10 cellular contexts compared by ENCODE assay signal in the genomic region with DNA sequence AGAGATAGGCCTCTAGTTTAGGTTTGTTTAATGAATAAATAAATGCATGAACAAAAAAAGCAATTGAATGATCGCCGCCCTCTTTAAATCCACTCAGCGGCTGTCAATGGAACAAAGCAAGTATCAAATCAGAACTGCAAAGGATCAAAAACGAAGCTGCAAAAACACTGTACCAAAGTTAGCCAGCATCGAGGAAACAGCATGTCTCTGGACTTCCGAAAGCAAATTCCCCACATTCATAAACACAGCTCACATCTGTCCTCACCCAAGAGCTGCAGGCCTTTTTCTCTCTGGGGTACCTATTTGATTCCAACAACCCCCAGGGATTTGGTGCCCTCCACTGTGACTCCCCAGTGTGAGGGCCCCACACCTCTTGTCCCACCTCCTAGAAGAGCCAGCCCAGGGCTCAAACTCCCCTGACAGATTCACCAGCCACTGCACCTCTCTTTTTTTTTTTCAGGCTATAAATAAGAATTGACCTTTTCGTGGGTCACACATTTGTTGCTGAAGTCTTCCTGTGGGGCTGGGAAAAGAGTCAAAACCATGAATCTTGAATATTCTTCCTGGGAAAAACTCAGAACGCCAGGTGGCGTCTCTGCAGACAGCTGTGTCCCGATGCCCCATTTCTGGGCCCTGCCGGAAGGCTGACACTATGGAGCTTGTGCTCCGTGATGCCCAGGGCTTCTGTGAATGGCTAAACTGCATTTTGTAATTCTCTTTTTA. TPM values are rescaled to one million over a fixed set of nuclear protein-coding genes. Genes with fewer than 3 reads are reported as not detected.
A peak's percentile ranks its signal among the peaks of the same experiment; 100 is the strongest.
DNase-seq lines count a peak whose midpoint lies in the region; ATAC-seq, FAIRE-seq and TF ChIP-seq lines count a peak whose summit lies in the region.
"Had no signal": no experiment of that assay in that cellular context is flagged by ENCODE, and none has a peak within 500 bp of the region (broad histone marks: within the 10 kb centered on the region; RNA-seq: fewer than 3 reads in every experiment).

No MANE protein-coding gene starts in this region.

- H3K27ac ChIP-seq in HUES6 (ENCODE audit: low read depth, low read length) (no peak overlapping the region), prostate gland (no peak overlapping the region)

- H3K9me3 ChIP-seq in HUES6 (ENCODE audit: control insufficient read depth, insufficient read depth, low read depth, low read length): no peaks in the 10 kb centered on the region
- H3K9me3 ChIP-seq in prostate gland: no peaks in the 10 kb centered on the region

- no peaks in the 10 kb centered on the region for H3K36me3 ChIP-seq in HUES6 (ENCODE audit: control insufficient read depth, insufficient read depth, low read length)
- no peaks in the 10 kb centered on the region for H3K36me3 ChIP-seq in prostate gland

- no peak for TF ChIP-seq POLR2A in prostate gland (IDR thresholded peaks at IDR 0.05)

- intact Hi-C loops in sciatic nerve (cut with DNase I): loop anchor here (1.0 kb wide), 1 partner anchor 49 kb away; no protein-coding TSS in a partner anchor
- intact Hi-C loops in prostate gland (cut with DNase I): loop anchor here (5.0 kb wide), 1 partner anchor 52 kb away; a partner anchor contains a TSS

- peak overlapping the region; percentile 34; the same call in 1 of the 2 replicates for H3K4me3 ChIP-seq in HUES6 (ENCODE audit: low read depth, low read length)
- no peak overlapping the region for H3K4me3 ChIP-seq in prostate gland

- DNase-seq in cerebellar cortex (ENCODE audit: low spot score): peak; percentile 17
- DNase-seq in iris pigment epithelial cell (ENCODE audit: low read depth): peak; percentile 18
- DNase-seq in sciatic nerve (ENCODE audit: low spot score): no peak
- DNase-seq in NCI-H2196 (lab: John Stamatoyannopoulos, UW; ENCODE audit: unreplicated experiment): no peak
- DNase-seq in GM19239 (ENCODE audit: insufficient read length, low spot score): no peak
- no peak for DNase-seq in prostate gland (ENCODE audit: low spot score)
- DNase-seq: activated CD8-positive, alpha-beta memory T cell treated with anti-CD3 and anti-CD28 coated beads, Interleukin-2, amount 50 U/mL, for 48 hours; effector memory CD4-positive, alpha-beta T cell had no signal

- no peak for FAIRE-seq in GM19239 (lab: Jason Lieb, UNC)

- ATAC-seq in sciatic nerve: peak; percentile 73
- ATAC-seq in GM21526 (IDR thresholded peaks at IDR 0.05; ENCODE audit: low FRiP score, unreplicated experiment): no peak

- no peak overlapping the region for H3K9ac ChIP-seq in HUES6 (ENCODE audit: low read length)

- TF ChIP-seq CTCF in prostate gland (IDR thresholded peaks at IDR 0.05): peak in 2 of 4 experiments; percentile 16 to 23

- H3K27me3 ChIP-seq in HUES6 (ENCODE audit: control insufficient read depth, insufficient read depth, low read length) (no peaks in the 10 kb centered on the region), prostate gland (replicated peaks; ENCODE audit: insufficient read depth) (no peaks in the 10 kb centered on the region)

- H3K4me1 ChIP-seq in HUES6 (ENCODE audit: control insufficient read depth, insufficient read depth, low read length): peaks cover 48% of the 10 kb centered on the region
- no peaks in the 10 kb centered on the region for H3K4me1 ChIP-seq in prostate gland (replicated peaks)

- 53% methylated on average over 12 of the region's 12 CpGs for WGBS in prostate gland

RNA-seq across cellular contexts. Expression of a gene that starts 51.8 kb away (rescaled TPM):
- total RNA-seq in sciatic nerve (139 TPM), prostate gland (10 to 100 TPM in 1 of 2 donors, 1 to 10 TPM in 1; 5.7 to 19.4 TPM)

Comparison
In these comparisons a context has a peak if more than half of its experiments do, and no peak if none do; other contexts are left out.
1. DNase-seq: peak in cerebellar cortex (single experiment) and iris pigment epithelial cell (single experiment); none in sciatic nerve (single experiment), NCI-H2196 (single experiment), GM19239 (single experiment) and prostate gland (single experiment).